In genomic region chr15:65872596-65872995, GRCh38 we compare ENCODE assay signal across 8 cellular contexts. TPM values are rescaled to one million over a fixed set of nuclear protein-coding genes. Genes with fewer than 3 reads are reported as not detected.
DNase-seq lines count a peak whose midpoint lies in the region; ATAC-seq, FAIRE-seq and TF ChIP-seq lines count a peak whose summit lies in the region.
"Not testable (repeated sequence)": the region's sequence is repeated elsewhere in the genome, so short reads cannot be mapped to it uniquely, and the experiment has no call there.

No MANE protein-coding gene starts in this region.

- not testable (repeated sequence) for H3K27me3 ChIP-seq in astrocyte (ENCODE audit: insufficient read depth, low read length); esophagus squamous epithelium; keratinocyte (ENCODE audit: control insufficient read depth, extremely low read depth, insufficient read depth, low read length); trophoblast cell (ENCODE audit: insufficient read depth, low read length); upper lobe of left lung

- intact Hi-C loops in esophagus squamous epithelium (cut with DNase I): not testable (repeated sequence)

- CTCF ChIA-PET in WTC11 (lab: Charles Lee): interaction anchor here (2.4 kb wide), 1 partner anchor 10 kb away, joined by 15 read pairs; no protein-coding TSS in a partner anchor

- not testable (repeated sequence) for H2BK120ac ChIP-seq in trophoblast cell (ENCODE audit: insufficient read depth, low read length, poor library complexity)

- H3K4ac ChIP-seq in trophoblast cell (ENCODE audit: low read depth, low read length): peak overlapping the region; percentile 80

- POLR2A ChIA-PET in WTC11 (lab: Charles Lee): not testable (repeated sequence)

- not testable (repeated sequence) for H2BK5ac ChIP-seq in trophoblast cell (ENCODE audit: low read depth, low read length, poor library complexity)

- H3K18ac ChIP-seq in trophoblast cell (ENCODE audit: low read length): not testable (repeated sequence)

- 46 to 66% methylated on average over 4 to 5 of the region's 5 CpGs for WGBS in esophagus squamous epithelium, 2 donors
- WGBS in trophoblast cell (ENCODE audit: extremely low coverage, insufficient coverage, insufficient read length): no CpG with 5 or more reads among the region's 5 CpGs
- 81 to 85% methylated on average over 5 of the region's 5 CpGs for whole genome bisulfite sequencing in upper lobe of left lung, 2 donors

- peaks cover 84% of the 10 kb centered on the region for H3K79me2 ChIP-seq in astrocyte (ENCODE audit: insufficient read depth, low read length)
- H3K79me2 ChIP-seq in keratinocyte (ENCODE audit: control insufficient read depth, insufficient read depth, low read length): peaks cover 83% of the 10 kb centered on the region
- H3K79me2 ChIP-seq in trophoblast cell (ENCODE audit: control insufficient read depth, insufficient read depth, low read length, poor library complexity): peaks cover 19% of the 10 kb centered on the region

- peaks cover 16% of the 10 kb centered on the region for H3K4me1 Mint-ChIP-seq in WTC11
- H3K4me1 Mint-ChIP-seq in astrocyte (ENCODE audit: low read depth, unreplicated experiment): peaks cover 17% of the 10 kb centered on the region

- H3K4me1 ChIP-seq in astrocyte (ENCODE audit: insufficient read depth, low read length); trophoblast cell (ENCODE audit: control insufficient read depth in 1 of 2, insufficient read depth in 2 of 2, low read length in 2 of 2): not testable (repeated sequence)
- H3K4me1 ChIP-seq in esophagus squamous epithelium (peaks cover 3 to 68% (median 19%) of the 10 kb centered on the region in 3 donors), keratinocyte (ENCODE audit: control insufficient read depth, extremely low read depth, insufficient read depth, low read length) (peaks cover 20% of the 10 kb centered on the region), upper lobe of left lung (peaks cover 5 to 53% (median 34%) of the 10 kb centered on the region in 4 donors)

- H3K79me1 ChIP-seq in trophoblast cell (ENCODE audit: low read length): peaks cover 16% of the 10 kb centered on the region

- peak overlapping the region; percentile 34 for H3K4me2 ChIP-seq in astrocyte (ENCODE audit: low read length)
- peak overlapping the region; percentile 25 for H3K4me2 ChIP-seq in keratinocyte (ENCODE audit: control insufficient read depth, extremely low read depth, insufficient read depth, low read depth, low read length)
- H3K4me2 ChIP-seq in trophoblast cell (ENCODE audit: low read length): not testable (repeated sequence)

- not testable (repeated sequence) for FAIRE-seq in astrocyte (lab: Jason Lieb, UNC); keratinocyte (lab: Jason Lieb, UNC)

- peak overlapping the region; percentile 67 for H3K27ac ChIP-seq in C4-2B
- not testable (repeated sequence) for H3K27ac ChIP-seq in astrocyte (ENCODE audit: low read depth, low read length); trophoblast cell (ENCODE audit: low read depth, low read length)
- H3K27ac ChIP-seq in esophagus squamous epithelium: peak overlapping the region; percentile 62 to 100 (median 96)
- H3K27ac ChIP-seq in keratinocyte (ENCODE audit: control insufficient read depth, insufficient read depth, low read length): peak overlapping the region; percentile 3
- peak overlapping the region in 3 of 4 donors; percentile 33 to 97 (median 34) for H3K27ac ChIP-seq in upper lobe of left lung

- H3K14ac ChIP-seq in trophoblast cell (ENCODE audit: low read length): not testable (repeated sequence)

- ATAC-seq in WTC11; upper lobe of left lung (ENCODE audit: low FRiP score in 2 of 2): not testable (repeated sequence)

- dilution Hi-C loops in keratinocyte (cut with MboI; ENCODE audit: extremely low pct_ligation_motif_present, low sequenced_read_pairs): not testable (repeated sequence)

- not testable (repeated sequence) for TF ChIP-seq POLR2A in esophagus squamous epithelium (IDR thresholded peaks at IDR 0.05); upper lobe of left lung (IDR thresholded peaks at IDR 0.05)

- not testable (repeated sequence) for H3K4me3 Mint-ChIP-seq in WTC11
- H3K4me3 Mint-ChIP-seq in astrocyte (ENCODE audit: unreplicated experiment): peak overlapping the region; percentile 61

- H3K23ac ChIP-seq in trophoblast cell (ENCODE audit: low read length): not testable (repeated sequence)

- not testable (repeated sequence) for H4K8ac ChIP-seq in trophoblast cell (ENCODE audit: low read depth, low read length)

- H4K20me1 ChIP-seq in astrocyte (ENCODE audit: insufficient read depth, low read length): peaks cover 61% of the 10 kb centered on the region
- H4K20me1 ChIP-seq in keratinocyte (ENCODE audit: control insufficient read depth, extremely low read depth, insufficient read depth, low read length): not testable (repeated sequence)

- not testable (repeated sequence) for H2BK12ac ChIP-seq in trophoblast cell (ENCODE audit: low read length)

- H3K27me3 Mint-ChIP-seq in WTC11 (ENCODE audit: low read depth); astrocyte (ENCODE audit: low read depth, unreplicated experiment): not testable (repeated sequence)

- not testable (repeated sequence) for H2AK5ac ChIP-seq in trophoblast cell (ENCODE audit: low read length)

- H3K27ac Mint-ChIP-seq in WTC11 (0 out of 2 replicates have a peak overlapping the region, but pooled peaks have one; percentile 50), astrocyte (ENCODE audit: unreplicated experiment) (peak overlapping the region; percentile 87)

- H3K4me3 ChIP-seq in astrocyte (ENCODE audit: insufficient read depth, low read depth, low read length); keratinocyte (ENCODE audit: control insufficient read depth in 2 of 3, extremely low read depth in 1 of 3, insufficient read depth in 2 of 3, low read depth in 1 of 3, low read length in 3 of 3); trophoblast cell (ENCODE audit: low read depth, low read length): not testable (repeated sequence)
- peak overlapping the region in 1 of 4 donors; percentile 100 for H3K4me3 ChIP-seq in esophagus squamous epithelium
- H3K4me3 ChIP-seq in upper lobe of left lung: peak overlapping the region in 1 of 4 donors; percentile 77

- not testable (repeated sequence) for H3K36me3 Mint-ChIP-seq in WTC11; astrocyte (ENCODE audit: low read depth, unreplicated experiment)

- H3K9ac ChIP-seq in astrocyte (ENCODE audit: low read length); keratinocyte (ENCODE audit: control insufficient read depth, extremely low read depth, insufficient read depth, low read length); trophoblast cell (ENCODE audit: low read length): not testable (repeated sequence)

- not testable (repeated sequence) for H3K9me1 ChIP-seq in keratinocyte (ENCODE audit: control insufficient read depth, extremely low read depth, insufficient read depth, low read length)

- DNase-seq in LHCN-M2 (ENCODE audit: low read depth): peak; percentile 44
- DNase-seq in WTC11 (ENCODE audit: low spot score); esophagus squamous epithelium (lab: John Stamatoyannopoulos, UW); keratinocyte (ENCODE audit: low read depth, low spot score); trophoblast cell; upper lobe of left lung: not testable (repeated sequence)
- peak; percentile 22 for DNase-seq in astrocyte (ENCODE audit: low read depth)

- not testable (repeated sequence) for H3K9me3 ChIP-seq in astrocyte (ENCODE audit: insufficient read depth, low read depth, low read length); esophagus squamous epithelium; keratinocyte (ENCODE audit: control insufficient read depth, low read depth, low read length); trophoblast cell (ENCODE audit: insufficient read depth, low read depth, low read length); upper lobe of left lung

- not testable (repeated sequence) for H3K36me3 ChIP-seq in astrocyte (ENCODE audit: insufficient read depth, low read length)
- H3K36me3 ChIP-seq in esophagus squamous epithelium (peaks cover 0 to 38% (median 4%) of the 10 kb centered on the region in 3 donors), keratinocyte (ENCODE audit: control insufficient read depth in 2 of 2, extremely low read depth in 1 of 2, insufficient read depth in 2 of 2, low read length in 2 of 2) (peaks cover 12 to 13% of the 10 kb centered on the region in 2 experiments), trophoblast cell (ENCODE audit: control insufficient read depth in 1 of 2, insufficient read depth in 2 of 2, low read length in 2 of 2) (peaks cover 8 to 15% of the 10 kb centered on the region in 2 experiments), upper lobe of left lung (peaks cover 3 to 35% (median 18%) of the 10 kb centered on the region in 4 donors)

- TF ChIP-seq CTCF in C4-2B (conservative IDR thresholded peaks at IDR 0.05); WTC11 (IDR thresholded peaks at IDR 0.05); astrocyte (IDR thresholded peaks at IDR 0.05; ENCODE audit: insufficient read depth, low read depth, low read length); esophagus squamous epithelium (IDR thresholded peaks at IDR 0.05); keratinocyte (optimal IDR thresholded peaks at IDR 0.05 in 1 of 3, IDR thresholded peaks at IDR 0.05 in 1 of 3, conservative IDR thresholded peaks at IDR 0.05 in 1 of 3; ENCODE audit: extremely low read depth in 1 of 3, insufficient read depth in 2 of 3, low read length in 3 of 3); upper lobe of left lung (IDR thresholded peaks at IDR 0.05): not testable (repeated sequence)

- not testable (repeated sequence) for TF ChIP-seq EP300 in upper lobe of left lung (IDR thresholded peaks at IDR 0.05)

- not testable (repeated sequence) for H3K9me3 Mint-ChIP-seq in WTC11; astrocyte (ENCODE audit: unreplicated experiment)

- H2AFZ ChIP-seq in astrocyte (ENCODE audit: low read depth, low read length); keratinocyte (ENCODE audit: control insufficient read depth, low read length); trophoblast cell (ENCODE audit: insufficient read depth, low read length, poor library complexity): not testable (repeated sequence)

- H4K12ac ChIP-seq in trophoblast cell (ENCODE audit: low read depth, low read length): not testable (repeated sequence)

- not testable (repeated sequence) for H4K91ac ChIP-seq in trophoblast cell (ENCODE audit: low read depth, low read length)

RNA-seq across cellular contexts. Expression of gene RAB11A, which starts 3.3 kb away (rescaled TPM):
- total RNA-seq in LHCN-M2 (2014; rRNA removed): 219 and 243 TPM in 2 replicates
- 193 TPM for polyA plus RNA-seq in LHCN-M2 (2012)
- 223 to 245 TPM (median 224 TPM) in 3 replicates for total RNA-seq in WTC11 (2021)
- total RNA-seq in astrocyte: 233 and 247 TPM in 2 replicates
- total RNA-seq in esophagus squamous epithelium: 100 to 1,000 TPM; 246 to 604 (median 518) TPM
- polyA plus RNA-seq in keratinocyte: 356 to 649 TPM (median 537 TPM) in 3 replicates
- 542 TPM for polyA plus RNA-seq in keratinocyte (2011; ENCODE audit: low read depth)
- 603 and 936 TPM in 2 replicates for polyA plus RNA-seq in keratinocyte (2011; cell fraction: cytosol; rRNA removed)
- polyA plus RNA-seq in keratinocyte (2011; cell fraction: nucleus; rRNA removed): 444 and 474 TPM in 2 replicates
- polyA plus RNA-seq in keratinocyte (2012; ENCODE audit: low replicate concordance): 359 and 594 TPM in 2 replicates
- 116 to 357 TPM (median 214 TPM) in 3 replicates for polyA minus RNA-seq in keratinocyte
- polyA minus RNA-seq in keratinocyte (2011; cell fraction: cytosol; rRNA and poly(A)+ RNA removed): 89.8 TPM
- polyA minus RNA-seq in keratinocyte (2011; cell fraction: nucleus; rRNA and poly(A)+ RNA removed): 21.9 and 103 TPM in 2 replicates
- polyA plus RNA-seq in trophoblast cell (2013): 679 and 691 TPM in 2 replicates
- 100 to 1,000 TPM in 5 of 6 donors, 10 to 100 TPM in 1; 15.7 to 205 (median 144) TPM for total RNA-seq in upper lobe of left lung
